21 cellular contexts compared by ENCODE assay signal in genomic region chr7:122546496-122546895, GRCh38.
"Had no signal": no experiment of that assay in that cellular context is flagged by ENCODE, and none has a peak within 500 bp of the region (broad histone marks: within the 10 kb centered on the region; RNA-seq: fewer than 3 reads in every experiment).

No MANE protein-coding gene starts in this region.

- H3K4me1 Mint-ChIP-seq: activated naive CD8-positive, alpha-beta T cell treated with anti-CD3 and anti-CD28 coated beads, Interleukin-2, amount 50 U/mL, for 24 hours; neural progenitor cell; stimulated activated effector memory CD8-positive, alpha-beta T cell treated with anti-CD3 and anti-CD28 coated beads, Interleukin-12 subunit alpha, Interleukin-12 subunit beta, amount 100 ng/mL, for 72 hours had no signal

- H3K36me3 Mint-ChIP-seq: naive B cell; neural progenitor cell; stimulated activated effector memory CD8-positive, alpha-beta T cell treated with anti-CD3 and anti-CD28 coated beads, Interleukin-12 subunit alpha, Interleukin-12 subunit beta, amount 100 ng/mL, for 72 hours had no signal

- H3K4me3 Mint-ChIP-seq: activated naive CD4-positive, alpha-beta T cell treated with anti-CD3 and anti-CD28 coated beads for 36 hours; activated naive CD8-positive, alpha-beta T cell treated with anti-CD3 and anti-CD28 coated beads, Interleukin-2, amount 50 U/mL, for 24 hours; naive B cell; neural progenitor cell; stimulated activated effector memory CD8-positive, alpha-beta T cell treated with anti-CD3 and anti-CD28 coated beads, Interleukin-12 subunit alpha, Interleukin-12 subunit beta, amount 100 ng/mL, for 72 hours had no signal

- FAIRE-seq: astrocyte, islet of Langerhans, urothelium cell line had no signal

- H3K4me3 ChIP-seq: coronary artery, esophagus squamous epithelium, gastrocnemius medialis, heart left ventricle, neural progenitor cell, ovary, thyroid gland had no signal

- ATAC-seq: activated naive CD8-positive, alpha-beta T cell treated with anti-CD3 and anti-CD28 coated beads, Interleukin-2, amount 50 U/mL, for 24 hours; gastrocnemius medialis; heart left ventricle; left colon; stimulated activated effector memory CD8-positive, alpha-beta T cell treated with anti-CD3 and anti-CD28 coated beads, Interleukin-12 subunit alpha, Interleukin-12 subunit beta, amount 100 ng/mL, for 72 hours had no signal

- H3K9me3 Mint-ChIP-seq: activated naive CD4-positive, alpha-beta T cell treated with anti-CD3 and anti-CD28 coated beads for 36 hours; activated T-helper 2 cell treated with anti-CD3 and anti-CD28 coated beads, Interferon-gamma antibody, Interleukin-2, Interleukin-4, amounts not matched to agents 10 μg/mL and 5 μg/mL and 100 μg/mL, durations not matched to agents 14 hours and 24 hours and 36 hours; neural progenitor cell had no signal

- H3K27me3 Mint-ChIP-seq: activated naive CD8-positive, alpha-beta T cell treated with anti-CD3 and anti-CD28 coated beads, Interleukin-2, amount 50 U/mL, for 24 hours; naive B cell had no signal

- H3K27ac Mint-ChIP-seq: activated naive CD4-positive, alpha-beta T cell treated with anti-CD3 and anti-CD28 coated beads for 36 hours; activated naive CD8-positive, alpha-beta T cell treated with anti-CD3 and anti-CD28 coated beads, Interleukin-2, amount 50 U/mL, for 24 hours; activated T-helper 2 cell treated with anti-CD3 and anti-CD28 coated beads, Interferon-gamma antibody, Interleukin-2, Interleukin-4, amounts not matched to agents 10 μg/mL and 5 μg/mL and 100 μg/mL, durations not matched to agents 14 hours and 24 hours and 36 hours; naive B cell; neural progenitor cell; stimulated activated effector memory CD8-positive, alpha-beta T cell treated with anti-CD3 and anti-CD28 coated beads, Interleukin-12 subunit alpha, Interleukin-12 subunit beta, amount 100 ng/mL, for 72 hours had no signal

- H3K27me3 ChIP-seq: esophagus squamous epithelium, gastrocnemius medialis, heart left ventricle, neural progenitor cell, thyroid gland had no signal

- H3K36me3 ChIP-seq: esophagus squamous epithelium, gastrocnemius medialis, heart left ventricle, neural progenitor cell, ovary, thyroid gland had no signal

- DNase-seq: activated CD4-positive, alpha-beta T cell treated with anti-CD3 and anti-CD28 coated beads for 1 hour; activated CD4-positive, alpha-beta T cell treated with anti-CD3 and anti-CD28 coated beads, Interleukin-2, amount 50 U/mL, for 4 hours; activated naive CD4-positive, alpha-beta T cell treated with anti-CD3 and anti-CD28 coated beads for 36 hours; activated naive CD8-positive, alpha-beta T cell treated with anti-CD3 and anti-CD28 coated beads, Interleukin-2, amount 50 U/mL, for 24 hours; effector CD4-positive, alpha-beta T cell; esophagus squamous epithelium; gastrocnemius medialis; heart left ventricle; left colon; mammary epithelial cell; naive B cell; T1000 had no signal
